Comparison of ENCODE assay signal across 16 cellular contexts in the genomic region with DNA sequence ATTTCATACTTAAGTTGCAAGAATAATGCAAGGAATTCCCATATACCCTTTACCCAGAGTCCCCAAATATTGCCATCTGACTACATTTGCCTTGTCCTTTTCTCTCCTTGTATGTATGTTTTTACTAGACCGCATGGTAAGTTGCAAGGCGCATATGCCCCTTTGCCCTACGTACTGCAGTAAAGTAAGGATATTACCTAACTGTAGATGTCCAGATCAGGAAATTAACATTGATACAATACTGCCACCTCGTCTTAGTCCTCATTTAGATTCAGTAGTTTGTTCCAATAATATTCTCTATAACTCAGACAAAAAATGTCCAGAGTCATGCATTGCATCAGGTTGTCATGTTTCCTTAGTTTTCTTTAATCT. TPM values are rescaled to one million over a fixed set of nuclear protein-coding genes. Genes with fewer than 3 reads are reported as not detected.
A peak's percentile ranks its signal among the peaks of the same experiment; 100 is the strongest.
DNase-seq lines count a peak whose midpoint lies in the region; ATAC-seq and TF ChIP-seq lines count a peak whose summit lies in the region.
"Had no signal": no experiment of that assay in that cellular context is flagged by ENCODE, and none has a peak within 500 bp of the region (broad histone marks: within the 10 kb centered on the region; RNA-seq: fewer than 3 reads in every experiment).

No MANE protein-coding gene starts in this region.

- H3K36me3 Mint-ChIP-seq in stimulated activated naive CD8-positive, alpha-beta T cell treated with anti-CD3 and anti-CD28 coated beads, Interleukin-15, Interleukin-2, amounts not matched to agents 100 ng/mL and 50 ng/mL, for 24 hours (ENCODE audit: low read depth) = peaks cover 60% of the 10 kb centered on the region
- H3K36me3 Mint-ChIP-seq in progenitor cell of endocrine pancreas (ENCODE audit: insufficient read depth) = peaks cover 21% of the 10 kb centered on the region

- TF ChIP-seq CTCF in fibroblast of lung (conservative IDR thresholded peaks at IDR 0.05 in 1 of 2, IDR thresholded peaks at IDR 0.05 in 1 of 2; ENCODE audit: low read depth in 1 of 2, low read length in 2 of 2) (no peak), progenitor cell of endocrine pancreas (IDR thresholded peaks at IDR 0.05; ENCODE audit: unreplicated experiment) (no peak)

- peaks cover 92% of the 10 kb centered on the region for H3K79me2 ChIP-seq in fibroblast of lung (ENCODE audit: control insufficient read depth, insufficient read depth, low read length)

- H4K20me1 ChIP-seq in fibroblast of lung (ENCODE audit: control insufficient read depth, extremely low read depth, insufficient read depth, low read length) = peaks cover 2% of the 10 kb centered on the region

- peak overlapping the region; percentile 3 for H3K4me2 ChIP-seq in fibroblast of lung (ENCODE audit: extremely low read depth, insufficient read depth, low read length)

- DNase-seq in stimulated activated naive CD8-positive, alpha-beta T cell treated with anti-CD3 and anti-CD28 coated beads, Interleukin-15, Interleukin-2, amounts not matched to agents 100 U/mL and 50 U/mL, for 24 hours = no peak
- no peak for DNase-seq in fibroblast of lung (ENCODE audit: low read depth in 2 of 2)
- no peak for DNase-seq in progenitor cell of endocrine pancreas (ENCODE audit: low spot score, unreplicated experiment)
- DNase-seq in activated gamma-delta T cell treated with Interleukin-2 at 50 U/mL for 16 hours = no peak
- no peak for DNase-seq in nucleus accumbens (lab: John Stamatoyannopoulos, UW)
- no peak for DNase-seq in SW480 (ENCODE audit: low spot score)
- DNase-seq in effector CD8-positive, alpha-beta T cell (lab: John Stamatoyannopoulos, UW) = no peak
- DNase-seq: activated CD4-positive, alpha-beta T cell treated with anti-CD3 and anti-CD28 coated beads, Interleukin-2, amount 50 U/mL, for 1 hour; amniotic stem cell; cerebellar nuclear complex; hippocampal formation; Karpas-422; NCI-H1436 treated with DMSO at 0.1 percent for 48 hours had no signal

- H3K27ac Mint-ChIP-seq in stimulated activated naive CD8-positive, alpha-beta T cell treated with anti-CD3 and anti-CD28 coated beads, Interleukin-15, Interleukin-2, amounts not matched to agents 100 ng/mL and 50 ng/mL, for 24 hours = peak overlapping the region; percentile 18
- peak overlapping the region; percentile 14 for H3K27ac Mint-ChIP-seq in progenitor cell of endocrine pancreas
- H3K27ac Mint-ChIP-seq: stimulated activated memory B cell treated with anti-CD40 and anti-IgM and Interleukin-4, amounts not matched to agents 10 μg/mL and 1 μg/mL and 100 μg/mL, for 72 hours had no signal

- H3K27me3 ChIP-seq in fibroblast of lung (ENCODE audit: control insufficient read depth, insufficient read depth, low read length) = no peaks in the 10 kb centered on the region
- H3K27me3 ChIP-seq: pancreas had no signal

- H3K36me3 ChIP-seq in fibroblast of lung (ENCODE audit: control insufficient read depth, insufficient read depth, low read length) = peaks cover 2% of the 10 kb centered on the region

- no peaks in the 10 kb centered on the region for H3K27me3 Mint-ChIP-seq in stimulated activated naive CD8-positive, alpha-beta T cell treated with anti-CD3 and anti-CD28 coated beads, Interleukin-15, Interleukin-2, amounts not matched to agents 100 ng/mL and 50 ng/mL, for 24 hours
- H3K27me3 Mint-ChIP-seq in progenitor cell of endocrine pancreas = no peaks in the 10 kb centered on the region
- H3K27me3 Mint-ChIP-seq: stimulated activated memory B cell treated with anti-CD40 and anti-IgM and Interleukin-4, amounts not matched to agents 10 μg/mL and 1 μg/mL and 100 μg/mL, for 72 hours had no signal

- H3K9me3 ChIP-seq in fibroblast of lung (ENCODE audit: control insufficient read depth, insufficient read depth, low read depth, low read length) = no peaks in the 10 kb centered on the region
- H3K9me3 ChIP-seq: pancreas had no signal

- no peak overlapping the region for H3K27ac ChIP-seq in fibroblast of lung (ENCODE audit: insufficient read depth, low read length)
- H3K27ac ChIP-seq: pancreas had no signal

- H3K4me1 Mint-ChIP-seq in stimulated activated naive CD8-positive, alpha-beta T cell treated with anti-CD3 and anti-CD28 coated beads, Interleukin-15, Interleukin-2, amounts not matched to agents 100 ng/mL and 50 ng/mL, for 24 hours (ENCODE audit: low read depth) = peaks cover 75% of the 10 kb centered on the region
- peaks cover 11% of the 10 kb centered on the region for H3K4me1 Mint-ChIP-seq in progenitor cell of endocrine pancreas (ENCODE audit: low read depth)

- H3K9ac ChIP-seq in fibroblast of lung (ENCODE audit: insufficient read depth, low read length) = no peak overlapping the region

- peak overlapping the region in 1 of 4 experiments; percentile 6 for H3K4me3 ChIP-seq in fibroblast of lung (replicated peaks in 1 of 4; ENCODE audit: control extremely low read depth in 1 of 4, insufficient read depth in 1 of 4, low read depth in 3 of 4, low read length in 4 of 4)
- H3K4me3 ChIP-seq: pancreas had no signal

- H2AFZ ChIP-seq in fibroblast of lung (ENCODE audit: low read length) = no peak overlapping the region

- ATAC-seq in stimulated activated naive CD8-positive, alpha-beta T cell treated with anti-CD3 and anti-CD28 coated beads, Interleukin-15, Interleukin-2, amounts not matched to agents 100 U/mL and 50 U/mL, for 24 hours = no peak
- ATAC-seq: stimulated activated memory B cell treated with anti-CD40 and anti-IgM and Interleukin-4, amounts not matched to agents 10 μg/mL and 1 μg/mL and 100 μg/mL, for 72 hours had no signal

- peaks cover 10% of the 10 kb centered on the region for H3K4me1 ChIP-seq in fibroblast of lung (ENCODE audit: control insufficient read depth, extremely low read depth, insufficient read depth, low read length)

- H3K9me3 Mint-ChIP-seq in stimulated activated naive CD8-positive, alpha-beta T cell treated with anti-CD3 and anti-CD28 coated beads, Interleukin-15, Interleukin-2, amounts not matched to agents 100 ng/mL and 50 ng/mL, for 24 hours = no peaks in the 10 kb centered on the region
- H3K9me3 Mint-ChIP-seq in progenitor cell of endocrine pancreas (ENCODE audit: low read depth) = no peaks in the 10 kb centered on the region
- H3K9me3 Mint-ChIP-seq: stimulated activated memory B cell treated with anti-CD40 and anti-IgM and Interleukin-4, amounts not matched to agents 10 μg/mL and 1 μg/mL and 100 μg/mL, for 72 hours had no signal

- H3K4me3 Mint-ChIP-seq in stimulated activated naive CD8-positive, alpha-beta T cell treated with anti-CD3 and anti-CD28 coated beads, Interleukin-15, Interleukin-2, amounts not matched to agents 100 ng/mL and 50 ng/mL, for 24 hours = no peak overlapping the region
- no peak overlapping the region for H3K4me3 Mint-ChIP-seq in progenitor cell of endocrine pancreas (ENCODE audit: low read depth)
- H3K4me3 Mint-ChIP-seq: stimulated activated memory B cell treated with anti-CD40 and anti-IgM and Interleukin-4, amounts not matched to agents 10 μg/mL and 1 μg/mL and 100 μg/mL, for 72 hours had no signal

RNA-seq across cellular contexts. Expression of a gene that starts 9.3 kb away (rescaled TPM):
- total RNA-seq in fibroblast of lung (48.5 and 51.0 TPM in 2 replicates), progenitor cell of endocrine pancreas (151 and 169 TPM in 2 replicates)
- polyA plus RNA-seq in fibroblast of lung = 28.0 and 34.3 TPM in 2 replicates
- polyA plus RNA-seq in fibroblast of lung (2012) = 41.1 and 50.2 TPM in 2 replicates
- polyA minus RNA-seq in fibroblast of lung (ENCODE audit: low replicate concordance) = 6.8 and 8.4 TPM in 2 replicates

RNA-seq across cellular contexts. Expression of a gene that starts 9.7 kb away (rescaled TPM):
- total RNA-seq in fibroblast of lung (29.0 and 35.8 TPM in 2 replicates), progenitor cell of endocrine pancreas (95.4 and 107 TPM in 2 replicates)
- polyA plus RNA-seq in fibroblast of lung = 16.9 and 21.3 TPM in 2 replicates
- polyA plus RNA-seq in fibroblast of lung (2012) = 25.1 and 32.6 TPM in 2 replicates
- polyA minus RNA-seq in fibroblast of lung (ENCODE audit: low replicate concordance) = 20.3 and 24.5 TPM in 2 replicates

RNA-seq across cellular contexts. Expression of a gene that starts 48.1 kb away (rescaled TPM):
- total RNA-seq in fibroblast of lung = 29.3 and 73.5 TPM in 2 replicates
- polyA plus RNA-seq in fibroblast of lung = 20.7 and 20.8 TPM in 2 replicates
- polyA plus RNA-seq in fibroblast of lung (2012) = 83.6 and 93.2 TPM in 2 replicates
- 29.2 and 29.9 TPM in 2 replicates for polyA minus RNA-seq in fibroblast of lung (ENCODE audit: low replicate concordance)
- 28.1 and 29.7 TPM in 2 replicates for total RNA-seq in progenitor cell of endocrine pancreas

RNA-seq across cellular contexts. Expression of a gene that starts 48.6 kb away (rescaled TPM):
- total RNA-seq in fibroblast of lung = 11.0 and 13.0 TPM in 2 replicates
- polyA plus RNA-seq in fibroblast of lung = 3.1 and 5.1 TPM in 2 replicates
- 5.2 and 7.8 TPM in 2 replicates for polyA plus RNA-seq in fibroblast of lung (2012)
- polyA minus RNA-seq in fibroblast of lung (ENCODE audit: low replicate concordance) = 5.6 TPM in 1 of 2 replicates, not detected in the other
- 20.1 and 21.1 TPM in 2 replicates for total RNA-seq in progenitor cell of endocrine pancreas

RNA-seq across cellular contexts. Expression of a gene that starts 57.9 kb away (rescaled TPM):
- total RNA-seq in fibroblast of lung = 634 and 864 TPM in 2 replicates
- 341 and 394 TPM in 2 replicates for polyA plus RNA-seq in fibroblast of lung
- polyA plus RNA-seq in fibroblast of lung (2012) = 1,113 and 1,403 TPM in 2 replicates
- 58.4 and 95.5 TPM in 2 replicates for polyA minus RNA-seq in fibroblast of lung (ENCODE audit: low replicate concordance)
- total RNA-seq in progenitor cell of endocrine pancreas = 720 and 727 TPM in 2 replicates
